In genomic region chr22:20885557-20886323, GRCh38 we compare ENCODE assay signal across 8 cellular contexts. TPM values are rescaled to one million over a fixed set of nuclear protein-coding genes. Genes with fewer than 3 reads are reported as not detected.
DNase-seq lines count a peak whose midpoint lies in the region; ATAC-seq and TF ChIP-seq lines count a peak whose summit lies in the region.

No MANE protein-coding gene starts in this region.

- peak in 6 of 7 experiments; percentile 4 to 53 (median 36) for DNase-seq in CD8-positive, alpha-beta T cell
- peak; percentile 62 for DNase-seq in NOMO-1 treated with DMSO at 0.1 percent for 48 hours (lab: John Stamatoyannopoulos, UW; ENCODE audit: unreplicated experiment)
- peak; percentile 55 for DNase-seq in activated T-cell treated with anti-CD3 and anti-CD28 coated beads, Interleukin-2, amount 50 U/mL, for 24 hours
- peak; percentile 90 for DNase-seq in fibroblast of the aortic adventitia (ENCODE audit: low read depth)
- peak in 7 of 9 donors; percentile 2 to 42 (median 14) for DNase-seq in naive thymus-derived CD4-positive, alpha-beta T cell
- DNase-seq in stomach: peak; percentile 83

- CTCF ChIA-PET in CD8-positive, alpha-beta T cell (lab: Charles Lee): interaction anchor here (0.7 to 1.3 kb wide), 4 partner anchors 20 to 216 kb away, joined by 3 to 5 read pairs (median 4); partner anchors contain the start of gene LZTR1
- CTCF ChIA-PET in naive thymus-derived CD4-positive, alpha-beta T cell (lab: Charles Lee): no interaction called here

- 17 to 32% (median 26%) methylated on average over 9 to 10 of the region's 10 CpGs for WGBS in stomach, 5 donors

- no peak for TF ChIP-seq POLR2A in stomach (IDR thresholded peaks at IDR 0.05)

- no peak overlapping the region for H3K4me3 ChIP-seq in CD8-positive, alpha-beta T cell (ENCODE audit: low read depth, low read length)
- H3K4me3 ChIP-seq in fibroblast of the aortic adventitia (ENCODE audit: low read depth, low read length): no peak overlapping the region
- H3K4me3 ChIP-seq in naive thymus-derived CD4-positive, alpha-beta T cell (ENCODE audit: low read length): no peak overlapping the region
- H3K4me3 ChIP-seq in stomach: no peak overlapping the region

- H3K4me1 Mint-ChIP-seq in CD8-positive, alpha-beta T cell (ENCODE audit: low read depth): no peaks in the 10 kb centered on the region
- H3K4me1 Mint-ChIP-seq in activated T-cell treated with anti-CD3 and anti-CD28 coated beads, Interleukin-2, amount 50 U/mL, for 24 hours (ENCODE audit: low read depth): no peaks in the 10 kb centered on the region
- H3K4me1 Mint-ChIP-seq in naive thymus-derived CD4-positive, alpha-beta T cell: peaks cover 0 to 2% (median 0%) of the 10 kb centered on the region in 7 donors

- H3K27ac ChIP-seq in CD8-positive, alpha-beta T cell (ENCODE audit: low read depth, low read length): no peak overlapping the region
- peak overlapping the region; percentile 0 for H3K27ac ChIP-seq in naive thymus-derived CD4-positive, alpha-beta T cell (ENCODE audit: low read depth, low read length)
- peak overlapping the region; percentile 62 to 86 (median 77) for H3K27ac ChIP-seq in stomach

- POLR2A ChIA-PET in CD8-positive, alpha-beta T cell (lab: Charles Lee): interaction anchor here (0.7 kb wide), 1 partner anchor 20 kb away, joined by 3 read pairs; no protein-coding TSS in a partner anchor
- POLR2A ChIA-PET in naive thymus-derived CD4-positive, alpha-beta T cell (lab: Charles Lee): no interaction called here

- no peak overlapping the region for H3K27ac Mint-ChIP-seq in CD8-positive, alpha-beta T cell
- H3K27ac Mint-ChIP-seq in activated T-cell treated with anti-CD3 and anti-CD28 coated beads, Interleukin-2, amount 50 U/mL, for 24 hours: peak overlapping the region; percentile 44
- H3K27ac Mint-ChIP-seq in naive thymus-derived CD4-positive, alpha-beta T cell: peak overlapping the region in 1 of 9 donors; percentile 5

- intact Hi-C loops in CD8-positive, alpha-beta T cell (cut with DNase I, micrococcal nuclease): loop anchor here (2.0 kb wide), 2 partner anchors 15 to 21 kb away; no protein-coding TSS in a partner anchor
- intact Hi-C loops in naive thymus-derived CD4-positive, alpha-beta T cell (cut with micrococcal nuclease): loop anchor here in 1 of 2 donors (1.0 to 2.0 kb wide), 2 partner anchors 31 to 77 kb away; partner anchors contain the start of gene CRKL
- intact Hi-C loops in stomach (cut with DNase I; ENCODE audit: low total_unique reads): no loop called here

- peaks cover 17% of the 10 kb centered on the region for H3K36me3 ChIP-seq in CD8-positive, alpha-beta T cell (ENCODE audit: insufficient read depth, low read length)
- H3K36me3 ChIP-seq in naive thymus-derived CD4-positive, alpha-beta T cell (ENCODE audit: control insufficient read depth in 2 of 3, insufficient read depth in 3 of 3, low read length in 3 of 3): peaks cover 0 to 75% (median 9%) of the 10 kb centered on the region in 3 experiments
- H3K36me3 ChIP-seq in stomach: peaks cover 28 to 92% (median 88%) of the 10 kb centered on the region in 4 donors

- ATAC-seq in CD8-positive, alpha-beta T cell: peak; percentile 40
- peak; percentile 56 for ATAC-seq in HG02610 (IDR thresholded peaks at IDR 0.05; ENCODE audit: unreplicated experiment)
- ATAC-seq in naive thymus-derived CD4-positive, alpha-beta T cell: peak; percentile 98
- no peak for ATAC-seq in HG02763 (IDR thresholded peaks at IDR 0.05; ENCODE audit: unreplicated experiment)

- no peaks in the 10 kb centered on the region for H3K4me1 ChIP-seq in CD8-positive, alpha-beta T cell (ENCODE audit: insufficient read depth, low read length)
- H3K4me1 ChIP-seq in naive thymus-derived CD4-positive, alpha-beta T cell (ENCODE audit: control insufficient read depth in 2 of 2, insufficient read depth in 2 of 2, low read length in 2 of 2): no peaks in the 10 kb centered on the region
- peaks cover 9 to 35% (median 14%) of the 10 kb centered on the region in 4 donors for H3K4me1 ChIP-seq in stomach

- peaks cover 74% of the 10 kb centered on the region for H3K36me3 Mint-ChIP-seq in CD8-positive, alpha-beta T cell
- peaks cover 75% of the 10 kb centered on the region for H3K36me3 Mint-ChIP-seq in activated T-cell treated with anti-CD3 and anti-CD28 coated beads, Interleukin-2, amount 50 U/mL, for 24 hours (ENCODE audit: low read depth)
- peaks cover 12 to 60% (median 21%) of the 10 kb centered on the region in 5 donors for H3K36me3 Mint-ChIP-seq in naive thymus-derived CD4-positive, alpha-beta T cell

- H3K9me3 ChIP-seq in CD8-positive, alpha-beta T cell (ENCODE audit: low read length): no peaks in the 10 kb centered on the region
- H3K9me3 ChIP-seq in naive thymus-derived CD4-positive, alpha-beta T cell (ENCODE audit: control insufficient read depth in 2 of 3, low read length in 3 of 3): no peaks in the 10 kb centered on the region
- H3K9me3 ChIP-seq in stomach: no peaks in the 10 kb centered on the region

- no peak for TF ChIP-seq EP300 in stomach (IDR thresholded peaks at IDR 0.05)

- peak; percentile 43 for TF ChIP-seq CTCF in CD8-positive, alpha-beta T cell (IDR thresholded peaks at IDR 0.05)
- peak; percentile 92 for TF ChIP-seq CTCF in fibroblast of the aortic adventitia (IDR thresholded peaks at IDR 0.05; ENCODE audit: insufficient read depth, low read length)
- TF ChIP-seq CTCF in stomach (IDR thresholded peaks at IDR 0.05): peak in 5 of 7 experiments; percentile 59 to 90 (median 78)

- no peaks in the 10 kb centered on the region for H3K9me3 Mint-ChIP-seq in CD8-positive, alpha-beta T cell
- no peaks in the 10 kb centered on the region for H3K9me3 Mint-ChIP-seq in activated T-cell treated with anti-CD3 and anti-CD28 coated beads, Interleukin-2, amount 50 U/mL, for 24 hours
- no peaks in the 10 kb centered on the region for H3K9me3 Mint-ChIP-seq in naive thymus-derived CD4-positive, alpha-beta T cell

- H3K27me3 ChIP-seq in CD8-positive, alpha-beta T cell (ENCODE audit: insufficient read depth, low read length): no peaks in the 10 kb centered on the region
- H3K27me3 ChIP-seq in naive thymus-derived CD4-positive, alpha-beta T cell (ENCODE audit: control insufficient read depth in 2 of 2, insufficient read depth in 2 of 2, low read length in 2 of 2): no peaks in the 10 kb centered on the region
- no peaks in the 10 kb centered on the region for H3K27me3 ChIP-seq in stomach

- H3K27me3 Mint-ChIP-seq in CD8-positive, alpha-beta T cell (ENCODE audit: low read depth): no peaks in the 10 kb centered on the region
- H3K27me3 Mint-ChIP-seq in activated T-cell treated with anti-CD3 and anti-CD28 coated beads, Interleukin-2, amount 50 U/mL, for 24 hours: no peaks in the 10 kb centered on the region
- no peaks in the 10 kb centered on the region for H3K27me3 Mint-ChIP-seq in naive thymus-derived CD4-positive, alpha-beta T cell

- H3K4me3 Mint-ChIP-seq in CD8-positive, alpha-beta T cell: no peak overlapping the region
- no peak overlapping the region for H3K4me3 Mint-ChIP-seq in activated T-cell treated with anti-CD3 and anti-CD28 coated beads, Interleukin-2, amount 50 U/mL, for 24 hours
- no peak overlapping the region for H3K4me3 Mint-ChIP-seq in naive thymus-derived CD4-positive, alpha-beta T cell

RNA-seq across cellular contexts. Expression of gene SNAP29, which starts 26.9 kb away (rescaled TPM):
- 10 to 100 TPM; 16.5 to 17.1 TPM for total RNA-seq in CD8-positive, alpha-beta T cell
- total RNA-seq in fibroblast of the aortic adventitia (ENCODE audit: low replicate concordance): 10.6 and 15.5 TPM in 2 replicates
- total RNA-seq in naive thymus-derived CD4-positive, alpha-beta T cell: 10 to 100 TPM; 15.2 to 32.8 (median 25.4) TPM
- polyA plus RNA-seq in naive thymus-derived CD4-positive, alpha-beta T cell: 10 to 100 TPM; 15.9 to 22.8 TPM
- total RNA-seq in stomach: 10 to 100 TPM in 4 of 5 donors, 1 to 10 TPM in 1; 8.8 to 22.8 (median 11.1) TPM
- 10 to 100 TPM; 16.7 to 24.0 (median 17.1) TPM for polyA plus RNA-seq in stomach

RNA-seq across cellular contexts. Expression of gene PI4KA, which starts 27.1 kb away (rescaled TPM):
- 100 to 1,000 TPM; 154 to 155 TPM for total RNA-seq in CD8-positive, alpha-beta T cell
- 34.8 and 49.9 TPM in 2 replicates for total RNA-seq in fibroblast of the aortic adventitia (ENCODE audit: low replicate concordance)
- 100 to 1,000 TPM; 120 to 181 (median 168) TPM for total RNA-seq in naive thymus-derived CD4-positive, alpha-beta T cell
- polyA plus RNA-seq in naive thymus-derived CD4-positive, alpha-beta T cell: 10 to 100 TPM; 40.1 to 91.7 TPM
- total RNA-seq in stomach: 100 to 1,000 TPM in 1 of 5 donors, 10 to 100 TPM in 4; 37.3 to 174 (median 91.9) TPM
- 10 to 100 TPM; 22.7 to 33.0 (median 25.1) TPM for polyA plus RNA-seq in stomach

RNA-seq across cellular contexts. Expression of gene CRKL, which starts 31.5 kb away (rescaled TPM):
- total RNA-seq in CD8-positive, alpha-beta T cell: 10 to 100 TPM; 57.7 to 60.2 TPM
- total RNA-seq in fibroblast of the aortic adventitia (ENCODE audit: low replicate concordance) (35.0 and 44.7 TPM in 2 replicates), stomach (10 to 100 TPM; 17.0 to 60.3 (median 26.3) TPM)
- total RNA-seq in naive thymus-derived CD4-positive, alpha-beta T cell: 10 to 100 TPM; 38.9 to 82.7 (median 77.8) TPM
- polyA plus RNA-seq in naive thymus-derived CD4-positive, alpha-beta T cell: 10 to 100 TPM; 44.7 to 65.8 TPM
- polyA plus RNA-seq in stomach: 10 to 100 TPM; 11.6 to 12.5 (median 11.7) TPM

Comparison
In these comparisons a context has a peak if more than half of its experiments do, and no peak if none do; other contexts are left out.
1. DNase-seq: peak in every context shown above with its lines; median percentile 90 in fibroblast of the aortic adventitia; 83 in stomach; 62 in NOMO-1 treated with DMSO at 0.1 percent for 48 hours; 55 in activated T-cell treated with anti-CD3 and anti-CD28 coated beads, Interleukin-2, amount 50 U/mL, for 24 hours; 36 in CD8-positive, alpha-beta T cell; 14 in naive thymus-derived CD4-positive, alpha-beta T cell.